Comparison of ENCODE assay signal across 5 cellular contexts in the genomic region with DNA sequence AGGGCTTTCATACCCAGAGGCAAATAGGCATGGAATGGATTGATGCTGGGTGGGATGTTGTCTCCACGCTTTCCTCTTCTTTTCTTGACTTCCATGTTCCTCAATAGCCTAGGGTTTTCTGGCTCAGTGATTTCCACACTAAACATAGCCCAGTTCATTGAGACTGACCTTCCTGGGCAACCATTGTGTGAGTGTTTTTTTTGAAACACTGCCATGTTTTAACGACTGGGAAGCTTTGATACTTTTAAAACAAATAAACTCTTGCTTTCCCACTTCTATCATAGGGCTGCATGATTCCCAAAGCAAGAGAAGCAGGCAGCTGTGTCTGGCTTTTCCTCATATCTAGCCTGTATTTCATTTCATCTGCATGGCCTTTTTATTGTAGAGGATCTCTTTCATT.
"Had no signal": no experiment of that assay in that cellular context is flagged by ENCODE, and none has a peak within 500 bp of the region (broad histone marks: within the 10 kb centered on the region; RNA-seq: fewer than 3 reads in every experiment).

No MANE protein-coding gene starts in this region.

- DNase-seq: IMR-90, KBM-7 had no signal

- H3K4me3 ChIP-seq: K562 had no signal

- H3K27ac ChIP-seq: HL-60 had no signal

- ATAC-seq: HepG2, K562 had no signal
